Comparison of ENCODE assay signal across 6 cellular contexts in the genomic region with DNA sequence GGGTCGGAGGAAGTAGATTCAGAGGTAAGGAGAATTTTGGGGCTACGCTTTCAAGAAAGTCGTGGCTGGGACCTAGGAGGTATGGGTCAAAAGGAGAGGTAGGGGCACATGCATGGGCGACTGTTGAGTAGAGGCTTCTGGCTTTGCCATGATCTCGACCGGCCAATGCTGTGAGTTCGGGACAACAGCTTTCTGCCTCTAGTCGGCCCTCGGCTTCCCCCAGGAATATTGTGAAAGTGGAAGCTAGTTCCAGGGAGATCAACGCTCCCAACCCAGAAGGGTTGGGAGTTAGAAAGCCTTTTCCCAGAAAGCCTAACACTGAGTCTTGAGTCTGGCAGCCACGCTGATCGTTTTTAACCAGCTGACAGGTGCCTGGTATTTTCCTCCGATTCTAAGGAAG.
"Had no signal": no experiment of that assay in that cellular context is flagged by ENCODE, and none has a peak within 500 bp of the region (broad histone marks: within the 10 kb centered on the region; RNA-seq: fewer than 3 reads in every experiment).

No MANE protein-coding gene starts in this region.

- H3K4me1 Mint-ChIP-seq: IgD-negative memory B cell had no signal

- H3K27ac Mint-ChIP-seq: IgD-negative memory B cell had no signal

- DNase-seq: IMR-90, KBM-7 had no signal

- H3K27ac ChIP-seq: HL-60 had no signal

- ATAC-seq: HepG2, K562 had no signal

- H3K27me3 Mint-ChIP-seq: IgD-negative memory B cell had no signal

- H3K4me3 ChIP-seq: K562 had no signal
